24 cellular contexts compared by ENCODE assay signal in the genomic region with DNA sequence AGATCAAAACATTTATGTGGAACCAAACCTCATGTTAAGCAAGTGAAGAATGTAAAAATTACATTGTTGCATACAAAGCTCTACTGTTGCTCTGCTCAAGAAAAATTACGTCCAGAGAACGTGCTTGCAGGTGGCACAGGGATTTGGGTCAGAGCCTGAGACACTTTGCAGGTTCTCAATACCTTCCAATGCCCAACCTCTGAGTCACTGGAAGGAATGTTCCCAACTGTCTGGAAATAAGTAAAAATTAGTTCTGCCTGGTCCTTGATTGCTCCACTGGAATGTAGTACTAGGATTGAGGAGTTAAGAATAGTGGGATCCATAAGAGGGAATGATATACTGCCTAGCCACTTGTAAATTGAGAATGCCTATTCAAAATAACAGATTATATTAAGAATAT. TPM values are rescaled to one million over a fixed set of nuclear protein-coding genes. Genes with fewer than 3 reads are reported as not detected.
A peak's percentile ranks its signal among the peaks of the same experiment; 100 is the strongest.
DNase-seq lines count a peak whose midpoint lies in the region; ATAC-seq and TF ChIP-seq lines count a peak whose summit lies in the region.
"Had no signal": no experiment of that assay in that cellular context is flagged by ENCODE, and none has a peak within 500 bp of the region (broad histone marks: within the 10 kb centered on the region; RNA-seq: fewer than 3 reads in every experiment).

No MANE protein-coding gene starts in this region.

- no peak overlapping the region for H3K4ac ChIP-seq in trophoblast cell (ENCODE audit: low read depth, low read length)

- TF ChIP-seq EP300 in Ishikawa (IDR thresholded peaks at IDR 0.05; ENCODE audit: borderline replicate concordance): peak; percentile 76

- no peak overlapping the region for H3K18ac ChIP-seq in trophoblast cell (ENCODE audit: low read length)

- H2BK120ac ChIP-seq in trophoblast cell (ENCODE audit: insufficient read depth, low read length, poor library complexity): no peak overlapping the region

- H3K9ac ChIP-seq in trophoblast cell (ENCODE audit: low read length): no peak overlapping the region
- H3K9ac ChIP-seq: BLaER1, GM23248 had no signal

- peaks cover 17% of the 10 kb centered on the region for H3K27me3 ChIP-seq in foreskin keratinocyte
- no peaks in the 10 kb centered on the region for H3K27me3 ChIP-seq in trophoblast cell (ENCODE audit: insufficient read depth, low read length)
- H3K27me3 ChIP-seq: BLaER1 had no signal

- WGBS in trophoblast cell (ENCODE audit: extremely low coverage, insufficient coverage, insufficient read length): no CpG with 5 or more reads among the region's 2 CpGs

- POLR2A ChIA-PET in RWPE1 (lab: Yijun Ruan, JAX; ENCODE audit: low non-redundant PET): no interaction called here

- H3K4me1 ChIP-seq in foreskin keratinocyte (peaks cover 8% of the 10 kb centered on the region), trophoblast cell (ENCODE audit: control insufficient read depth in 1 of 2, insufficient read depth in 2 of 2, low read length in 2 of 2) (no peaks in the 10 kb centered on the region)
- H3K4me1 ChIP-seq: BLaER1 had no signal

- H3K36me3 ChIP-seq in trophoblast cell (ENCODE audit: control insufficient read depth in 1 of 2, insufficient read depth in 2 of 2, low read length in 2 of 2): no peaks in the 10 kb centered on the region
- H3K36me3 ChIP-seq: BLaER1 had no signal

- H2BK5ac ChIP-seq in trophoblast cell (ENCODE audit: low read depth, low read length, poor library complexity): no peak overlapping the region

- no peak overlapping the region for H3K4me2 ChIP-seq in trophoblast cell (ENCODE audit: low read length)
- H3K4me2 ChIP-seq: BLaER1 had no signal

- H3K79me1 ChIP-seq in trophoblast cell (ENCODE audit: low read length): no peaks in the 10 kb centered on the region

- H2AFZ ChIP-seq in trophoblast cell (ENCODE audit: insufficient read depth, low read length, poor library complexity): no peak overlapping the region
- H2AFZ ChIP-seq: GM23248 had no signal

- H3K27ac ChIP-seq in RWPE1 (no peak overlapping the region), foreskin keratinocyte (no peak overlapping the region), trophoblast cell (ENCODE audit: low read depth, low read length) (no peak overlapping the region)
- H3K27ac ChIP-seq: BLaER1, GM23248, SK-N-MC had no signal

- TF ChIP-seq CTCF in RWPE1 (conservative IDR thresholded peaks at IDR 0.05; ENCODE audit: low read depth) (no peak), foreskin keratinocyte (conservative IDR thresholded peaks at IDR 0.05) (no peak), GM20000 (IDR thresholded peaks at IDR 0.05; ENCODE audit: extremely low read depth, missing control alignments) (no peak)

- peak; percentile 62 for ATAC-seq in foreskin keratinocyte
- ATAC-seq: K562, Panc1, Right ventricle myocardium inferior had no signal

- no peaks in the 10 kb centered on the region for H3K9me3 ChIP-seq in trophoblast cell (ENCODE audit: insufficient read depth, low read depth, low read length)
- H3K9me3 ChIP-seq: BLaER1 had no signal

- H2BK12ac ChIP-seq in trophoblast cell (ENCODE audit: low read length): no peak overlapping the region

- TF ChIP-seq RAD21 in Ishikawa (IDR thresholded peaks at IDR 0.05; ENCODE audit: low read depth): no peak

- in situ Hi-C loops in KBM-7 (cut with MboI; ENCODE audit: low pct_unique_long_range_greater_than_20kb, low sequenced_read_pairs): no loop called here

- no peak overlapping the region for H4K8ac ChIP-seq in trophoblast cell (ENCODE audit: low read depth, low read length)

- H3K4me3 ChIP-seq in trophoblast cell (ENCODE audit: low read depth, low read length): no peak overlapping the region
- H3K4me3 ChIP-seq: BLaER1, GM23248, K562, SK-N-MC had no signal

- no peak overlapping the region for H3K14ac ChIP-seq in trophoblast cell (ENCODE audit: low read length)

- CTCF ChIA-PET in RWPE1 (lab: Yijun Ruan, JAX): interaction anchor here (0.6 kb wide), 1 partner anchor 122 kb away, joined by 3 read pairs; no protein-coding TSS in a partner anchor

- H4K91ac ChIP-seq in trophoblast cell (ENCODE audit: low read depth, low read length): no peak overlapping the region

- no peak overlapping the region for H3K23ac ChIP-seq in trophoblast cell (ENCODE audit: low read length)

- DNase-seq in RWPE1 (ENCODE audit: low spot score) (peak; percentile 38), foreskin keratinocyte (peak; percentile 54 to 74), trophoblast cell (peak; percentile 43 to 81), NCI-H82 treated with DMSO at 0.1 percent for 48 hours (lab: John Stamatoyannopoulos, UW; ENCODE audit: unreplicated experiment) (no peak), GM20000 (ENCODE audit: low spot score) (no peak), KBM-7 (no peak)
- DNase-seq: CD4-positive, alpha-beta memory T cell; DMS153; GDM1; GM23248; HCEC 1CT; MV-4-11; NCI-H1417; NCI-H187; NCI-H226; NCI-H524 had no signal

- no peak overlapping the region for H4K12ac ChIP-seq in trophoblast cell (ENCODE audit: low read depth, low read length)

- H3K79me2 ChIP-seq in trophoblast cell (ENCODE audit: control insufficient read depth, insufficient read depth, low read length, poor library complexity): no peaks in the 10 kb centered on the region

- no peak overlapping the region for H2AK5ac ChIP-seq in trophoblast cell (ENCODE audit: low read length)

TF ChIP-seq in Ishikawa, 13 proteins besides CTCF, POLR2A, EP300 and RAD21:
- TF ChIP-seq TAF1 (IDR thresholded peaks at IDR 0.05; ENCODE audit: low read depth): no peak
- TF ChIP-seq YY1 (IDR thresholded peaks at IDR 0.05; ENCODE audit: low read depth): no peak
- TF ChIP-seq, protein P1, sequence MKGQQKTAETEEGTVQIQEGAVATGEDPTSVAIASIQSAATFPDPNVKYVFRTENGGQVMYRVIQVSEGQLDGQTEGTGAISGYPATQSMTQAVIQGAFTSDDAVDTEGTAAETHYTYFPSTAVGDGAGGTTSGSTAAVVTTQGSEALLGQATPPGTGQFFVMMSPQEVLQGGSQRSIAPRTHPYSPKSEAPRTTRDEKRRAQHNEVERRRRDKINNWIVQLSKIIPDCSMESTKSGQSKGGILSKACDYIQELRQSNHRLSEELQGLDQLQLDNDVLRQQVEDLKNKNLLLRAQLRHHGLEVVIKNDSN (IDR thresholded peaks at IDR 0.05): no peak
- TF ChIP-seq EGR1 (IDR thresholded peaks at IDR 0.05): no peak
- TF ChIP-seq TEAD4 (IDR thresholded peaks at IDR 0.05): peak; percentile 87
- TF ChIP-seq, protein P2, sequence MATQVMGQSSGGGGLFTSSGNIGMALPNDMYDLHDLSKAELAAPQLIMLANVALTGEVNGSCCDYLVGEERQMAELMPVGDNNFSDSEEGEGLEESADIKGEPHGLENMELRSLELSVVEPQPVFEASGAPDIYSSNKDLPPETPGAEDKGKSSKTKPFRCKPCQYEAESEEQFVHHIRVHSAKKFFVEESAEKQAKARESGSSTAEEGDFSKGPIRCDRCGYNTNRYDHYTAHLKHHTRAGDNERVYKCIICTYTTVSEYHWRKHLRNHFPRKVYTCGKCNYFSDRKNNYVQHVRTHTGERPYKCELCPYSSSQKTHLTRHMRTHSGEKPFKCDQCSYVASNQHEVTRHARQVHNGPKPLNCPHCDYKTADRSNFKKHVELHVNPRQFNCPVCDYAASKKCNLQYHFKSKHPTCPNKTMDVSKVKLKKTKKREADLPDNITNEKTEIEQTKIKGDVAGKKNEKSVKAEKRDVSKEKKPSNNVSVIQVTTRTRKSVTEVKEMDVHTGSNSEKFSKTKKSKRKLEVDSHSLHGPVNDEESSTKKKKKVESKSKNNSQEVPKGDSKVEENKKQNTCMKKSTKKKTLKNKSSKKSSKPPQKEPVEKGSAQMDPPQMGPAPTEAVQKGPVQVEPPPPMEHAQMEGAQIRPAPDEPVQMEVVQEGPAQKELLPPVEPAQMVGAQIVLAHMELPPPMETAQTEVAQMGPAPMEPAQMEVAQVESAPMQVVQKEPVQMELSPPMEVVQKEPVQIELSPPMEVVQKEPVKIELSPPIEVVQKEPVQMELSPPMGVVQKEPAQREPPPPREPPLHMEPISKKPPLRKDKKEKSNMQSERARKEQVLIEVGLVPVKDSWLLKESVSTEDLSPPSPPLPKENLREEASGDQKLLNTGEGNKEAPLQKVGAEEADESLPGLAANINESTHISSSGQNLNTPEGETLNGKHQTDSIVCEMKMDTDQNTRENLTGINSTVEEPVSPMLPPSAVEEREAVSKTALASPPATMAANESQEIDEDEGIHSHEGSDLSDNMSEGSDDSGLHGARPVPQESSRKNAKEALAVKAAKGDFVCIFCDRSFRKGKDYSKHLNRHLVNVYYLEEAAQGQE (IDR thresholded peaks at IDR 0.05; ENCODE audit: low read depth): no peak
- peak; percentile 28; the same call in 1 of the 2 replicates for TF ChIP-seq NFIC (IDR thresholded peaks at IDR 0.05)
- TF ChIP-seq CEBPB (IDR thresholded peaks at IDR 0.05): 0 out of 2 replicates have a peak, but pooled peaks have one; percentile 29
- TF ChIP-seq, protein P3, sequence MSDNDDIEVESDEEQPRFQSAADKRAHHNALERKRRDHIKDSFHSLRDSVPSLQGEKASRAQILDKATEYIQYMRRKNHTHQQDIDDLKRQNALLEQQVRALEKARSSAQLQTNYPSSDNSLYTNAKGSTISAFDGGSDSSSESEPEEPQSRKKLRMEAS (IDR thresholded peaks at IDR 0.05): 0 out of 2 replicates have a peak, but pooled peaks have one; percentile 26
- no peak for TF ChIP-seq CREB1 (IDR thresholded peaks at IDR 0.05; ENCODE audit: low read depth)
- no peak for TF ChIP-seq ZBTB7A (IDR thresholded peaks at IDR 0.05; ENCODE audit: low read depth)
- peak; percentile 84 for TF ChIP-seq TCF12 (IDR thresholded peaks at IDR 0.05; ENCODE audit: low read depth)
- no peak for TF ChIP-seq FOXM1 (IDR thresholded peaks at IDR 0.05; ENCODE audit: borderline replicate concordance, low read depth)

RNA-seq across cellular contexts. Expression of a gene that starts 2.8 kb away (rescaled TPM):
- total RNA-seq in foreskin keratinocyte: not detected in 2 replicates
- not detected in 2 replicates for polyA plus RNA-seq in foreskin keratinocyte
- polyA plus RNA-seq in trophoblast cell (2013): not detected in 2 replicates
- total RNA-seq: A673, Daoy, GM23248, Right ventricle myocardium inferior had no signal
- polyA plus RNA-seq: GM23248, K562 had no signal

Comparison
In these comparisons a context has a peak if more than half of its experiments do, and no peak if none do; other contexts are left out.
1. DNase-seq: peak in RWPE1 (single experiment), foreskin keratinocyte (2 of 2) and trophoblast cell (2 of 2); none in NCI-H82 treated with DMSO at 0.1 percent for 48 hours (single experiment), GM20000 (single experiment) and KBM-7 (single experiment).